ENCODE assay signal across 8 cellular contexts in genomic region chr1:27097484-27097917, GRCh38. TPM values are rescaled to one million over a fixed set of nuclear protein-coding genes. Genes with fewer than 3 reads are reported as not detected.
DNase-seq lines count a peak whose midpoint lies in the region; ATAC-seq and TF ChIP-seq lines count a peak whose summit lies in the region.

No MANE protein-coding gene starts in this region.

- TF ChIP-seq RAD21 in Ishikawa (IDR thresholded peaks at IDR 0.05; ENCODE audit: low read depth) = peak; percentile 95

- H3K27ac ChIP-seq in thyroid gland = no peak overlapping the region

- peaks cover 5 to 21% of the 10 kb centered on the region in 2 donors for H3K4me1 ChIP-seq in thyroid gland

- no peak overlapping the region for H3K4me3 ChIP-seq in thyroid gland (replicated peaks in 1 of 3)

- no peak for TF ChIP-seq EP300 in Ishikawa (IDR thresholded peaks at IDR 0.05; ENCODE audit: borderline replicate concordance)

- intact Hi-C loops in thyroid gland (cut with DNase I) = loop anchor here (2.0 to 5.0 kb wide), 2 partner anchors 53 to 100 kb away; no protein-coding TSS in a partner anchor

- DNase-seq in DMS53 treated with DMSO at 0.1 percent for 48 hours (lab: John Stamatoyannopoulos, UW; ENCODE audit: unreplicated experiment) = peak; percentile 74
- DNase-seq in RKO (ENCODE audit: low spot score) = peak; percentile 73
- peak; percentile 50 for DNase-seq in activated T-helper 1 cell treated with Interleukin-2 at 50 U/mL for 16 hours (ENCODE audit: low read depth)
- peak; percentile 70 for DNase-seq in fibroblast of the conjunctiva (ENCODE audit: low read depth)
- DNase-seq in occipital lobe (lab: John Stamatoyannopoulos, UW) = peak; percentile 51
- peak; percentile 73 to 77 for DNase-seq in thyroid gland

- H3K36me3 ChIP-seq in thyroid gland = no peaks in the 10 kb centered on the region

- H3K27me3 ChIP-seq in thyroid gland = no peaks in the 10 kb centered on the region

- no peak for ATAC-seq in HG02642 (IDR thresholded peaks at IDR 0.05; ENCODE audit: poor library complexity, unreplicated experiment)

- TF ChIP-seq POLR2A in thyroid gland (IDR thresholded peaks at IDR 0.05) = no peak

- TF ChIP-seq CTCF in thyroid gland (IDR thresholded peaks at IDR 0.05) = peak; percentile 86 to 98 (median 94)

- 0% methylated on average over 5 of the region's 5 CpGs for WGBS in thyroid gland, 2 donors

- H3K9me3 ChIP-seq in thyroid gland = no peaks in the 10 kb centered on the region

TF ChIP-seq in Ishikawa, 13 proteins besides CTCF, POLR2A, EP300 and RAD21:
- TF ChIP-seq FOXM1 (IDR thresholded peaks at IDR 0.05; ENCODE audit: borderline replicate concordance, low read depth) (no peak), CEBPB (IDR thresholded peaks at IDR 0.05) (peak; percentile 98)

RNA-seq across cellular contexts. Expression of gene SLC9A1, which starts 57.4 kb away (rescaled TPM):
- 1.9 TPM for total RNA-seq in occipital lobe
- total RNA-seq in thyroid gland = 10 to 100 TPM; 13.3 to 26.1 (median 19.9) TPM
